In genomic region chr14:57392830-57393229, GRCh38 we compare ENCODE assay signal across 9 cellular contexts. TPM values are rescaled to one million over a fixed set of nuclear protein-coding genes. Genes with fewer than 3 reads are reported as not detected.
A peak's percentile ranks its signal among the peaks of the same experiment; 100 is the strongest.
DNase-seq lines count a peak whose midpoint lies in the region; ATAC-seq and TF ChIP-seq lines count a peak whose summit lies in the region.
"Had no signal": no experiment of that assay in that cellular context is flagged by ENCODE, and none has a peak within 500 bp of the region (broad histone marks: within the 10 kb centered on the region; RNA-seq: fewer than 3 reads in every experiment).

No MANE protein-coding gene starts in this region.

- H3K27me3 Mint-ChIP-seq in activated CD8-positive, alpha-beta T cell treated with anti-CD3 and anti-CD28 coated beads for 36 hours, result no peaks in the 10 kb centered on the region

- in situ Hi-C loops in GM13977 (cut with MboI; ENCODE audit: low pct_unique_long_range_greater_than_20kb, low sequenced_read_pairs, unreplicated experiment), result no loop called here

- peak overlapping the region; percentile 82 for H3K4me3 Mint-ChIP-seq in activated CD8-positive, alpha-beta T cell treated with anti-CD3 and anti-CD28 coated beads for 36 hours

- H3K27ac Mint-ChIP-seq in activated CD8-positive, alpha-beta T cell treated with anti-CD3 and anti-CD28 coated beads for 36 hours, result peak overlapping the region; percentile 55

- TF ChIP-seq CTCF in cardiac muscle cell (IDR thresholded peaks at IDR 0.05; ENCODE audit: low read depth, low read length) (no peak), GM13977 (IDR thresholded peaks at IDR 0.05; ENCODE audit: extremely low read depth, insufficient read depth, missing control alignments) (no peak)
- TF ChIP-seq CTCF in activated CD8-positive, alpha-beta T cell treated with anti-CD3 and anti-CD28 coated beads for 36 hours (IDR thresholded peaks at IDR 0.05), result no peak

- H3K4me3 ChIP-seq in cardiac muscle cell, result peak overlapping the region; percentile 89
- peak overlapping the region; percentile 86 for H3K4me3 ChIP-seq in iPS-18a (ENCODE audit: low read length)
- H3K4me3 ChIP-seq in subcutaneous abdominal adipose tissue (ENCODE audit: low read depth in 1 of 5, low read length in 5 of 5), result peak overlapping the region in 1 of 5 donors; percentile 17

- H3K36me3 ChIP-seq in cardiac muscle cell, result peaks cover 6% of the 10 kb centered on the region
- peaks cover 13% of the 10 kb centered on the region for H3K36me3 ChIP-seq in iPS-18a (ENCODE audit: control insufficient read depth, low read depth, low read length)
- H3K36me3 ChIP-seq in subcutaneous abdominal adipose tissue (ENCODE audit: control insufficient read depth in 5 of 5, insufficient read depth in 5 of 5, low read length in 5 of 5), result peaks cover 0 to 8% (median 6%) of the 10 kb centered on the region in 5 donors

- no peak for ATAC-seq in Right ventricle myocardium superior (ENCODE audit: poor library complexity)
- no peak for ATAC-seq in activated CD8-positive, alpha-beta T cell treated with anti-CD3 and anti-CD28 coated beads for 36 hours

- peaks cover 24% of the 10 kb centered on the region for H3K36me3 Mint-ChIP-seq in activated CD8-positive, alpha-beta T cell treated with anti-CD3 and anti-CD28 coated beads for 36 hours (ENCODE audit: low read depth)

- POLR2A ChIA-PET in activated CD8-positive, alpha-beta T cell treated with anti-CD3 and anti-CD28 coated beads for 36 hours (lab: Charles Lee), result no interaction called here

- DNase-seq in cardiac muscle cell (ENCODE audit: low read depth in 1 of 2, low spot score in 1 of 2) (no peak), Right ventricle myocardium superior (no peak), NOMO-1 treated with dmso at 0.1 percent for 144 hours (lab: John Stamatoyannopoulos, UW; ENCODE audit: unreplicated experiment) (no peak), medulla oblongata (ENCODE audit: extremely low spot score) (no peak), GM13977 (ENCODE audit: low spot score) (no peak)
- no peak for DNase-seq in activated CD8-positive, alpha-beta T cell treated with anti-CD3 and anti-CD28 coated beads for 36 hours
- DNase-seq: stimulated activated CD4-positive, alpha-beta T cell treated with anti-CD3 and anti-CD28 coated beads, Interleukin-1b, Interleukin-23, amount 100 ng/mL, for 48 hours had no signal

- H3K27ac ChIP-seq in cardiac muscle cell (no peak overlapping the region), iPS-18a (ENCODE audit: low read length) (no peak overlapping the region), subcutaneous abdominal adipose tissue (ENCODE audit: low read depth, low read length) (no peak overlapping the region)

- CTCF ChIA-PET in activated CD8-positive, alpha-beta T cell treated with anti-CD3 and anti-CD28 coated beads for 36 hours (lab: Charles Lee), result no interaction called here

- H3K4me1 ChIP-seq in cardiac muscle cell (ENCODE audit: low read depth) (peaks cover 31% of the 10 kb centered on the region), iPS-18a (ENCODE audit: control insufficient read depth, low read depth, low read length) (peaks cover 22% of the 10 kb centered on the region), subcutaneous abdominal adipose tissue (ENCODE audit: control insufficient read depth in 5 of 5, insufficient read depth in 5 of 5, low read length in 5 of 5) (peaks cover 0 to 34% (median 28%) of the 10 kb centered on the region in 5 donors)

- H3K9ac ChIP-seq in iPS-18a (ENCODE audit: low read length) (peak overlapping the region; percentile 83), subcutaneous abdominal adipose tissue (ENCODE audit: low read length in 5 of 5) (peak overlapping the region in 3 of 5 donors; percentile 33 to 77 (median 59))

- intact Hi-C loops in Right ventricle myocardium superior (cut with DNase I), result no loop called here
- intact Hi-C loops in activated CD8-positive, alpha-beta T cell treated with anti-CD3 and anti-CD28 coated beads for 36 hours (cut with micrococcal nuclease), result no loop called here

- H3K9me3 Mint-ChIP-seq in activated CD8-positive, alpha-beta T cell treated with anti-CD3 and anti-CD28 coated beads for 36 hours, result no peaks in the 10 kb centered on the region

- peaks cover 40% of the 10 kb centered on the region for H3K4me1 Mint-ChIP-seq in activated CD8-positive, alpha-beta T cell treated with anti-CD3 and anti-CD28 coated beads for 36 hours (ENCODE audit: low read depth)

- H3K9me3 ChIP-seq in cardiac muscle cell (ENCODE audit: low read depth), result no peaks in the 10 kb centered on the region
- no peaks in the 10 kb centered on the region for H3K9me3 ChIP-seq in iPS-18a (ENCODE audit: control insufficient read depth, low read depth, low read length)
- H3K9me3 ChIP-seq in subcutaneous abdominal adipose tissue (ENCODE audit: control insufficient read depth in 5 of 5, low read length in 5 of 5), result no peaks in the 10 kb centered on the region

- H3K27me3 ChIP-seq in cardiac muscle cell, result no peaks in the 10 kb centered on the region
- no peaks in the 10 kb centered on the region for H3K27me3 ChIP-seq in iPS-18a (ENCODE audit: control insufficient read depth, insufficient read depth, low read length)
- no peaks in the 10 kb centered on the region for H3K27me3 ChIP-seq in subcutaneous abdominal adipose tissue (ENCODE audit: control insufficient read depth in 5 of 5, insufficient read depth in 4 of 5, low read length in 5 of 5)

RNA-seq across cellular contexts. Expression of gene NAA30, which starts 2.4 kb away (rescaled TPM):
- total RNA-seq in cardiac muscle cell (10.8 and 15.6 TPM in 2 replicates), Right ventricle myocardium superior (27.8 TPM)
- polyA plus RNA-seq in cardiac muscle cell, result 15.2 and 18.2 TPM in 2 replicates
- 10 to 100 TPM; 13.7 to 14.1 TPM for total RNA-seq in activated CD8-positive, alpha-beta T cell treated with anti-CD3 and anti-CD28 coated beads for 36 hours
